8 cellular contexts compared by ENCODE assay signal in genomic region chrX:17046478-17047097, GRCh38.
DNase-seq lines count a peak whose midpoint lies in the region; ATAC-seq, FAIRE-seq and TF ChIP-seq lines count a peak whose summit lies in the region.

No MANE protein-coding gene starts in this region.

- H3K36me3 Mint-ChIP-seq in WTC11: no peaks in the 10 kb centered on the region

- intact Hi-C loops in HepG2 (cut with micrococcal nuclease; ENCODE audit: unreplicated experiment): loop anchor here (1.0 to 5.0 kb wide), 4 partner anchors 39 to 220 kb away; partner anchors contain the start of gene REPS2

- in situ Hi-C loops in HepG2 (cut with HindIII; ENCODE audit: extremely low pct_ligation_motif_present, low pct_unique_long_range_greater_than_20kb): loop anchor here (10.0 kb wide), 1 partner anchor 222 kb away; no protein-coding TSS in a partner anchor

- TF ChIP-seq CTCF in WTC11 (IDR thresholded peaks at IDR 0.05) (peak; percentile 27; the same call in 1 of the 2 replicates), coronary artery (IDR thresholded peaks at IDR 0.05) (peak; percentile 23), HepG2 (CRISPR knock-in tag; IDR thresholded peaks at IDR 0.05) (peak; percentile 84)

- no peaks in the 10 kb centered on the region for H3K27me3 Mint-ChIP-seq in WTC11 (ENCODE audit: low read depth)

- H3K27me3 ChIP-seq in HepG2 (ENCODE audit: control insufficient read depth in 1 of 2, insufficient read depth in 2 of 2, low read length in 2 of 2): no peaks in the 10 kb centered on the region

- CTCF ChIA-PET in WTC11 (lab: Charles Lee): interaction anchor here (0.6 to 3.7 kb wide), 39 partner anchors 8 to 1115 kb away, joined by 3 to 71 read pairs (median 4); partner anchors contain the start of genes RBBP7 and REPS2
- CTCF ChIA-PET in HepG2 (lab: Yijun Ruan, JAX; ENCODE audit: low intra/inter-chr PET ratio, low total read pairs): interaction anchor here (1.4 to 1.6 kb wide), 3 partner anchors 40 to 221 kb away, joined by 3 to 12 read pairs (median 7); no protein-coding TSS in a partner anchor

- H3K9ac ChIP-seq in HepG2 (ENCODE audit: insufficient read depth, low read depth, low read length): no peak overlapping the region

- no peaks in the 10 kb centered on the region for H3K79me2 ChIP-seq in HepG2 (ENCODE audit: insufficient read depth, low read length)

- H2AFZ ChIP-seq in HepG2 (ENCODE audit: low read length): no peak overlapping the region

- ATAC-seq in HG02798 (IDR thresholded peaks at IDR 0.05; ENCODE audit: poor library complexity, unreplicated experiment): peak; percentile 54
- peak; percentile 79 for ATAC-seq in WTC11
- ATAC-seq in HepG2: peak; percentile 82
- ATAC-seq in GM21515 (IDR thresholded peaks at IDR 0.05; ENCODE audit: unreplicated experiment): no peak

- H3K27ac Mint-ChIP-seq in WTC11: no peak overlapping the region

- peak; percentile 82 for DNase-seq in DMS 273 treated with DMSO at 0.1 percent for 48 hours (lab: John Stamatoyannopoulos, UW)
- DNase-seq in NCI-H345 (lab: John Stamatoyannopoulos, UW): peak; percentile 69
- DNase-seq in WTC11 (ENCODE audit: low spot score): peak; percentile 59
- no peak for DNase-seq in coronary artery (ENCODE audit: low spot score)
- peak; percentile 41 for DNase-seq in HepG2 (ENCODE audit: low spot score)
- DNase-seq in stimulated activated CD8-positive, alpha-beta memory T cell treated with anti-CD3 and anti-CD28 coated beads, Interleukin-4, amount 100 ng/mL, for 48 hours: peak; percentile 46

- no TSS peak for BruUV-seq in HepG2 (replicated peaks; lab: Mats Ljungman, UMichigan)

- TF ChIP-seq EP300 in HepG2 (IDR thresholded peaks at IDR 0.05; ENCODE audit: low read depth in 2 of 2, low read length in 2 of 2): no peak
- TF ChIP-seq EP300 in HepG2 (CRISPR knock-in tag; IDR thresholded peaks at IDR 0.05; ENCODE audit: borderline replicate concordance): no peak

- H3K4me1 ChIP-seq in HepG2 (ENCODE audit: insufficient read depth, low read length): no peaks in the 10 kb centered on the region

- peak; percentile 62 for TF ChIP-seq RAD21 in HepG2 (CRISPR knock-in tag; IDR thresholded peaks at IDR 0.05)

- H3K4me3 Mint-ChIP-seq in WTC11: no peak overlapping the region

- H3K36me3 ChIP-seq in HepG2 (replicated peaks in 1 of 2; ENCODE audit: control insufficient read depth in 1 of 2, insufficient read depth in 2 of 2, low read length in 2 of 2): no peaks in the 10 kb centered on the region

- no peak overlapping the region for H3K4me2 ChIP-seq in HepG2 (ENCODE audit: low read depth, low read length)

- no peaks in the 10 kb centered on the region for H3K4me1 Mint-ChIP-seq in WTC11

- POLR2A ChIA-PET in WTC11 (lab: Charles Lee) (interaction anchor here (0.6 kb wide), 1 partner anchor 199 kb away, joined by 3 read pairs; no protein-coding TSS in a partner anchor), HepG2 (lab: Yijun Ruan, JAX) (no interaction called here)

- no peaks in the 10 kb centered on the region for H3K9me3 ChIP-seq in HepG2 (ENCODE audit: low read length)

- H3K4me3 ChIP-seq in coronary artery (no peak overlapping the region), HepG2 (replicated peaks in 1 of 3; ENCODE audit: insufficient read depth in 1 of 3, low read depth in 2 of 3, low read length in 3 of 3) (no peak overlapping the region)

- H4K20me1 ChIP-seq in HepG2 (ENCODE audit: insufficient read depth, low read length): no peaks in the 10 kb centered on the region

- no peak for TF ChIP-seq POLR2A in HepG2 (IDR thresholded peaks at IDR 0.05; ENCODE audit: insufficient read depth in 1 of 2, low read depth in 2 of 2, low read length in 2 of 2)

- WGBS in HepG2 (ENCODE audit: low lambda C conversion rate): 21% methylated on average over 5 of the region's 5 CpGs

- no peaks in the 10 kb centered on the region for H3K9me3 Mint-ChIP-seq in WTC11

- FAIRE-seq in HepG2 (lab: Jason Lieb, UNC): peak; percentile 83

- H3K27ac ChIP-seq in coronary artery (no peak overlapping the region), HepG2 (ENCODE audit: extremely low read length, insufficient read depth, low read length) (no peak overlapping the region)

TF ChIP-seq in WTC11, 78 proteins besides CTCF, POLR2A, EP300 and RAD21 (continues in another document):
- TF ChIP-seq, protein P1, sequence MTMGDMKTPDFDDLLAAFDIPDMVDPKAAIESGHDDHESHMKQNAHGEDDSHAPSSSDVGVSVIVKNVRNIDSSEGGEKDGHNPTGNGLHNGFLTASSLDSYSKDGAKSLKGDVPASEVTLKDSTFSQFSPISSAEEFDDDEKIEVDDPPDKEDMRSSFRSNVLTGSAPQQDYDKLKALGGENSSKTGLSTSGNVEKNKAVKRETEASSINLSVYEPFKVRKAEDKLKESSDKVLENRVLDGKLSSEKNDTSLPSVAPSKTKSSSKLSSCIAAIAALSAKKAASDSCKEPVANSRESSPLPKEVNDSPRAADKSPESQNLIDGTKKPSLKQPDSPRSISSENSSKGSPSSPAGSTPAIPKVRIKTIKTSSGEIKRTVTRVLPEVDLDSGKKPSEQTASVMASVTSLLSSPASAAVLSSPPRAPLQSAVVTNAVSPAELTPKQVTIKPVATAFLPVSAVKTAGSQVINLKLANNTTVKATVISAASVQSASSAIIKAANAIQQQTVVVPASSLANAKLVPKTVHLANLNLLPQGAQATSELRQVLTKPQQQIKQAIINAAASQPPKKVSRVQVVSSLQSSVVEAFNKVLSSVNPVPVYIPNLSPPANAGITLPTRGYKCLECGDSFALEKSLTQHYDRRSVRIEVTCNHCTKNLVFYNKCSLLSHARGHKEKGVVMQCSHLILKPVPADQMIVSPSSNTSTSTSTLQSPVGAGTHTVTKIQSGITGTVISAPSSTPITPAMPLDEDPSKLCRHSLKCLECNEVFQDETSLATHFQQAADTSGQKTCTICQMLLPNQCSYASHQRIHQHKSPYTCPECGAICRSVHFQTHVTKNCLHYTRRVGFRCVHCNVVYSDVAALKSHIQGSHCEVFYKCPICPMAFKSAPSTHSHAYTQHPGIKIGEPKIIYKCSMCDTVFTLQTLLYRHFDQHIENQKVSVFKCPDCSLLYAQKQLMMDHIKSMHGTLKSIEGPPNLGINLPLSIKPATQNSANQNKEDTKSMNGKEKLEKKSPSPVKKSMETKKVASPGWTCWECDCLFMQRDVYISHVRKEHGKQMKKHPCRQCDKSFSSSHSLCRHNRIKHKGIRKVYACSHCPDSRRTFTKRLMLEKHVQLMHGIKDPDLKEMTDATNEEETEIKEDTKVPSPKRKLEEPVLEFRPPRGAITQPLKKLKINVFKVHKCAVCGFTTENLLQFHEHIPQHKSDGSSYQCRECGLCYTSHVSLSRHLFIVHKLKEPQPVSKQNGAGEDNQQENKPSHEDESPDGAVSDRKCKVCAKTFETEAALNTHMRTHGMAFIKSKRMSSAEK (CRISPR knock-in tag; IDR thresholded peaks at IDR 0.05; ENCODE audit: borderline replicate concordance): no peak
- TF ChIP-seq HMGA2 (CRISPR knock-in tag; IDR thresholded peaks at IDR 0.05) (no peak), IRF1 (CRISPR knock-in tag; IDR thresholded peaks at IDR 0.05) (no peak), MYBL2 (CRISPR knock-in tag; IDR thresholded peaks at IDR 0.05) (no peak)

TF ChIP-seq in HepG2, 621 proteins besides CTCF, POLR2A, EP300 and RAD21:
- no peak for TF ChIP-seq RORA (CRISPR knock-in tag; IDR thresholded peaks at IDR 0.05)
- TF ChIP-seq, protein P2, sequence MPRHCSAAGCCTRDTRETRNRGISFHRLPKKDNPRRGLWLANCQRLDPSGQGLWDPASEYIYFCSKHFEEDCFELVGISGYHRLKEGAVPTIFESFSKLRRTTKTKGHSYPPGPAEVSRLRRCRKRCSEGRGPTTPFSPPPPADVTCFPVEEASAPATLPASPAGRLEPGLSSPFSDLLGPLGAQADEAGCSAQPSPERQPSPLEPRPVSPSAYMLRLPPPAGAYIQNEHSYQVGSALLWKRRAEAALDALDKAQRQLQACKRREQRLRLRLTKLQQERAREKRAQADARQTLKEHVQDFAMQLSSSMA (CRISPR knock-in tag; IDR thresholded peaks at IDR 0.05): no peak
- peak; percentile 87 for TF ChIP-seq STAG1 (CRISPR knock-in tag; IDR thresholded peaks at IDR 0.05)
- TF ChIP-seq SMC3 (IDR thresholded peaks at IDR 0.05; ENCODE audit: low read length): peak; percentile 79
- TF ChIP-seq, protein P3, sequence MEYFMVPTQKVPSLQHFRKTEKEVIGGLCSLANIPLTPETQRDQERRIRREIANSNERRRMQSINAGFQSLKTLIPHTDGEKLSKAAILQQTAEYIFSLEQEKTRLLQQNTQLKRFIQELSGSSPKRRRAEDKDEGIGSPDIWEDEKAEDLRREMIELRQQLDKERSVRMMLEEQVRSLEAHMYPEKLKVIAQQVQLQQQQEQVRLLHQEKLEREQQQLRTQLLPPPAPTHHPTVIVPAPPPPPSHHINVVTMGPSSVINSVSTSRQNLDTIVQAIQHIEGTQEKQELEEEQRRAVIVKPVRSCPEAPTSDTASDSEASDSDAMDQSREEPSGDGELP (IDR thresholded peaks at IDR 0.05; ENCODE audit: borderline replicate concordance, low read depth): peak; percentile 41; the same call in 1 of the 2 replicates

Comparison
In these comparisons a context has a peak if more than half of its experiments do, and no peak if none do; other contexts are left out.
1. CTCF ChIP-seq: peak in every context shown above with its lines; median percentile 84 in HepG2; 27 in WTC11; 23 in coronary artery.